ENCODE assay signal across 19 cellular contexts in genomic region chr3:71046791-71047190, GRCh38.
DNase-seq lines count a peak whose midpoint lies in the region; ATAC-seq and TF ChIP-seq lines count a peak whose summit lies in the region.
"Had no signal": no experiment of that assay in that cellular context is flagged by ENCODE, and none has a peak within 500 bp of the region (broad histone marks: within the 10 kb centered on the region; RNA-seq: fewer than 3 reads in every experiment).

No MANE protein-coding gene starts in this region.

- peak overlapping the region; percentile 79 to 99 (median 94) for H3K27ac ChIP-seq in sigmoid colon
- H3K27ac ChIP-seq: 22Rv1, SK-N-MC, WERI-Rb-1 had no signal

- H3K4me3 ChIP-seq in sigmoid colon = no peak overlapping the region
- H3K4me3 ChIP-seq: mucosa of descending colon, SK-N-MC had no signal

- peaks cover 0 to 64% (median 0%) of the 10 kb centered on the region in 4 donors for H3K36me3 ChIP-seq in sigmoid colon
- H3K36me3 ChIP-seq: WERI-Rb-1 had no signal

- no peak overlapping the region for H3K4me3 Mint-ChIP-seq in activated CD4-positive, alpha-beta T cell treated with anti-CD3 and anti-CD28 coated beads for 36 hours
- peak overlapping the region; percentile 22 for H3K4me3 Mint-ChIP-seq in activated naive CD8-positive, alpha-beta T cell
- H3K4me3 Mint-ChIP-seq: effector memory CD8-positive, alpha-beta T cell; stimulated activated effector memory CD8-positive, alpha-beta T cell treated with anti-CD3 and anti-CD28 coated beads, Interleukin-12 subunit alpha, Interleukin-12 subunit beta, amount 100 ng/mL, for 72 hours had no signal

- H3K36me3 Mint-ChIP-seq in activated CD4-positive, alpha-beta T cell treated with anti-CD3 and anti-CD28 coated beads for 36 hours (ENCODE audit: low read depth) = peaks cover 88% of the 10 kb centered on the region
- H3K36me3 Mint-ChIP-seq in activated naive CD8-positive, alpha-beta T cell = peaks cover 52% of the 10 kb centered on the region

- peak overlapping the region; percentile 73 for H3K27ac Mint-ChIP-seq in activated CD4-positive, alpha-beta T cell treated with anti-CD3 and anti-CD28 coated beads for 36 hours
- no peak overlapping the region for H3K27ac Mint-ChIP-seq in activated naive CD8-positive, alpha-beta T cell

- CTCF ChIA-PET in activated CD4-positive, alpha-beta T cell treated with anti-CD3 and anti-CD28 coated beads for 36 hours (lab: Charles Lee) = interaction anchor here (0.6 to 1.2 kb wide), 3 partner anchors 14 to 257 kb away, joined by 3 to 6 read pairs (median 3); no protein-coding TSS in a partner anchor

- H3K9me3 ChIP-seq in sigmoid colon = no peaks in the 10 kb centered on the region
- H3K9me3 ChIP-seq: mucosa of descending colon had no signal

- no peak for TF ChIP-seq CTCF in sigmoid colon (IDR thresholded peaks at IDR 0.05)

- POLR2A ChIA-PET in activated CD4-positive, alpha-beta T cell treated with anti-CD3 and anti-CD28 coated beads for 36 hours (lab: Charles Lee) = no interaction called here

- H3K4me1 Mint-ChIP-seq in activated CD4-positive, alpha-beta T cell treated with anti-CD3 and anti-CD28 coated beads for 36 hours = peaks cover 91% of the 10 kb centered on the region
- H3K4me1 Mint-ChIP-seq in activated naive CD8-positive, alpha-beta T cell (ENCODE audit: low read depth) = peaks cover 97% of the 10 kb centered on the region

- H3K27me3 Mint-ChIP-seq in activated CD4-positive, alpha-beta T cell treated with anti-CD3 and anti-CD28 coated beads for 36 hours = no peaks in the 10 kb centered on the region
- no peaks in the 10 kb centered on the region for H3K27me3 Mint-ChIP-seq in activated naive CD8-positive, alpha-beta T cell
- H3K27me3 Mint-ChIP-seq: effector memory CD8-positive, alpha-beta T cell had no signal

- H3K9me3 Mint-ChIP-seq in activated CD4-positive, alpha-beta T cell treated with anti-CD3 and anti-CD28 coated beads for 36 hours (ENCODE audit: low read depth) = no peaks in the 10 kb centered on the region
- H3K9me3 Mint-ChIP-seq in activated naive CD8-positive, alpha-beta T cell (ENCODE audit: low read depth) = no peaks in the 10 kb centered on the region
- H3K9me3 Mint-ChIP-seq: effector memory CD8-positive, alpha-beta T cell; stimulated activated effector memory CD8-positive, alpha-beta T cell treated with anti-CD3 and anti-CD28 coated beads, Interleukin-12 subunit alpha, Interleukin-12 subunit beta, amount 100 ng/mL, for 72 hours had no signal

- TF ChIP-seq EP300 in sigmoid colon (IDR thresholded peaks at IDR 0.05) = no peak

- DNase-seq in activated CD4-positive, alpha-beta T cell treated with anti-CD3 and anti-CD28 coated beads for 36 hours = no peak
- no peak for DNase-seq in activated CD4-positive, alpha-beta T cell treated with anti-CD3 and anti-CD28 coated beads for 1 hour
- DNase-seq in iPS-NIHi7 (ENCODE audit: extremely low spot score) (peak; percentile 26), sigmoid colon (no peak), cerebellar nuclear complex (lab: John Stamatoyannopoulos, UW) (no peak), SKM-1 treated with dmso at 0.1 percent for 144 hours (lab: John Stamatoyannopoulos, UW; ENCODE audit: unreplicated experiment) (no peak)
- DNase-seq in stimulated activated CD4-positive, alpha-beta T cell treated with anti-CD3 and anti-CD28 coated beads, Interleukin-15, amount 100 ng/mL, for 24 hours = no peak
- DNase-seq: aorta; effector memory CD8-positive, alpha-beta T cell; islet precursor cell; NCI-H1105; NCI-H2227 treated with DMSO at 0.1 percent for 48 hours; stimulated activated CD4-positive, alpha-beta T cell treated with anti-CD3 and anti-CD28 coated beads, Interleukin-4, amount 100 ng/mL, for 24 hours; WERI-Rb-1 had no signal

- intact Hi-C loops in activated CD4-positive, alpha-beta T cell treated with anti-CD3 and anti-CD28 coated beads for 36 hours (cut with DNase I, micrococcal nuclease) = loop anchor here in 1 of 2 experiments (5.0 kb wide), 1 partner anchor 34 kb away; no protein-coding TSS in a partner anchor
- intact Hi-C loops in sigmoid colon (cut with DNase I) = loop anchor here (10.0 kb wide), 1 partner anchor 608 kb away; no protein-coding TSS in a partner anchor

- no peak for ATAC-seq in activated CD4-positive, alpha-beta T cell treated with anti-CD3 and anti-CD28 coated beads for 36 hours
- ATAC-seq: effector memory CD8-positive, alpha-beta T cell; mucosa of descending colon; stimulated activated effector memory CD8-positive, alpha-beta T cell treated with anti-CD3 and anti-CD28 coated beads, Interleukin-12 subunit alpha, Interleukin-12 subunit beta, amount 100 ng/mL, for 72 hours had no signal

- TF ChIP-seq POLR2A in sigmoid colon (IDR thresholded peaks at IDR 0.05) = no peak

- peaks cover 0 to 98% (median 74%) of the 10 kb centered on the region in 4 donors for H3K4me1 ChIP-seq in sigmoid colon

- WGBS in sigmoid colon, 2 donors = 27 to 68% methylated on average over 3 of the region's 3 CpGs

- H3K27me3 ChIP-seq in sigmoid colon = no peaks in the 10 kb centered on the region
